Comparison of ENCODE assay signal across 28 cellular contexts in the genomic region with DNA sequence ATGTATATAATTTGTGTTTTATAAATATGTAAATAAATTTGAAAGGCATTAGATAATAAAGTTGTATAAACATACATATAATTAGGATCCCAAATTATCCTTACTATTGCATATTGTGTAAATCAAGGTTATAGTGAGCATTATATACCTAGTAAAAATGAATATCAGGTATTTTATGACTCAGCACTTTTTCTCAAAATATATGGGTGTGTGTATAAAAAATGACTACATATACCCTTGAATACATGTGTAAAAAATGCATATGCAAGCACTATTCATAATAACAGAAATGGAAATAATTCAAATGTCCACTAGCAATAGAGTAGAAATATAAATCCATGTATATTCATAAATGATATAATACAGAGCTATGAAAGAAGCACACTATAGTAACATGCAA.
"Had no signal": no experiment of that assay in that cellular context is flagged by ENCODE, and none has a peak within 500 bp of the region (broad histone marks: within the 10 kb centered on the region; RNA-seq: fewer than 3 reads in every experiment).

No MANE protein-coding gene starts in this region.

- H3K9me3 Mint-ChIP-seq: endodermal cell, mesothelial cell of epicardium had no signal

- H3K4me3 ChIP-seq: colonic mucosa, esophagus squamous epithelium, gastrocnemius medialis, heart right ventricle, left lung, lower lobe of right lung, mucosa of descending colon had no signal

- H3K27me3 ChIP-seq: colonic mucosa, esophagus squamous epithelium, gastrocnemius medialis, heart right ventricle, left lung had no signal

- H3K27ac ChIP-seq: colonic mucosa, epithelial cell of prostate, esophagus squamous epithelium, gastrocnemius medialis, heart right ventricle, left lung, lower lobe of right lung had no signal

- ATAC-seq: effector memory CD8-positive, alpha-beta T cell; esophagus mucosa; gastrocnemius medialis; heart right ventricle; left cardiac atrium; left lung; left ventricle myocardium superior; lower lobe of right lung; mucosa of descending colon had no signal

- H3K4me1 ChIP-seq: colonic mucosa, esophagus squamous epithelium, gastrocnemius medialis, heart right ventricle, left lung, lower lobe of right lung had no signal

- H3K36me3 ChIP-seq: colonic mucosa, esophagus squamous epithelium, gastrocnemius medialis, heart right ventricle, left lung, lower lobe of right lung had no signal

- FAIRE-seq: endometrium, islet of Langerhans, keratinocyte had no signal

- H3K36me3 Mint-ChIP-seq: mesothelial cell of epicardium, naive B cell had no signal

- H3K27ac Mint-ChIP-seq: dendritic cell treated with granulocyte-macrophage colony-stimulating factor and Interleukin-4, amounts not matched to agents 40 ng/mL and 50 ng/mL, for 4 days; effector memory CD8-positive, alpha-beta T cell; endodermal cell; mesothelial cell of epicardium had no signal

- H3K9me3 ChIP-seq: colonic mucosa, esophagus squamous epithelium, gastrocnemius medialis, heart right ventricle, left lung, lower lobe of right lung, mucosa of descending colon had no signal

- DNase-seq: colonic mucosa; cortex of kidney; effector CD8-positive, alpha-beta T cell; effector memory CD8-positive, alpha-beta T cell; endodermal cell; erythroblast; esophagus squamous epithelium; foreskin fibroblast; foreskin melanocyte; gastrocnemius medialis; glutamatergic neuron; head of caudate nucleus; heart right ventricle; hippocampal formation; left cardiac atrium; left lung; left ventricle myocardium superior; lower lobe of right lung; mesenchymal stem cell; mucosa of descending colon; naive B cell had no signal
